ENCODE assay signal across 29 cellular contexts in the genomic region with DNA sequence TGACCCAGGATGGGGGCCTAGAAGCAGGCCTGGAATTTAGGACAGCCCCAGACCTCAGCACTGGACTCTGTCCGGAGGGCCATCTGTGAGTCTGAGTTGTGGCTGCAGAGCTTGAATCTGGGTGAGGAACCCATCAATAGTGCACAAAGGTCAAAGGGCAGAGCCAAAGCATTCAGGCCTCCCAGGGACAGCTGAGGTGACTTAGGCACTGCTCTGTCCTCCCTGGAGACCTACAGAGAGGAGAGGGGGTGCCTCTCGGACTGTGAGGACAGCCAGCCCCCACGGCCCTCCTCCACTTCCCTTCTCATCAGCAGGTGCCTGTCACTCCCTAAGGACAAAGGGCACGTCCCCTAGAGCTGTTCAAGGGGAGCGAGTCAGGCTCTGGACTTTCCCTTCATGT. TPM values are rescaled to one million over a fixed set of nuclear protein-coding genes. Genes with fewer than 3 reads are reported as not detected.
DNase-seq lines count a peak whose midpoint lies in the region; ATAC-seq, FAIRE-seq and TF ChIP-seq lines count a peak whose summit lies in the region.
"Had no signal": no experiment of that assay in that cellular context is flagged by ENCODE, and none has a peak within 500 bp of the region (broad histone marks: within the 10 kb centered on the region; RNA-seq: fewer than 3 reads in every experiment).

No MANE protein-coding gene starts in this region.

- H2AFZ ChIP-seq in osteoblast (ENCODE audit: low read length): no peak overlapping the region

- H3K9me3 Mint-ChIP-seq in nephron progenitor cell: peaks cover 5% of the 10 kb centered on the region
- H3K9me3 Mint-ChIP-seq in CD14-positive monocyte: peaks cover 0 to 6% (median 0%) of the 10 kb centered on the region in 7 donors
- H3K9me3 Mint-ChIP-seq: activated B cell treated with CpG ODN at 0.5 μM for 24 hours; activated naive CD4-positive, alpha-beta T cell treated with anti-CD3 and anti-CD28 coated beads, Interleukin-2, amount 50 U/mL, for 24 hours; activated T-helper 17 cell treated with anti-CD3 and anti-CD28 coated beads, Interleukin-2, amount 50 U/mL, for 72 hours; central memory CD8-positive, alpha-beta T cell; IgD-negative memory B cell had no signal

- peak; percentile 4 for ATAC-seq in left ventricle myocardium superior
- no peak for ATAC-seq in Right ventricle myocardium superior (ENCODE audit: poor library complexity)
- ATAC-seq in GM21515 (IDR thresholded peaks at IDR 0.05; ENCODE audit: unreplicated experiment): no peak
- ATAC-seq: activated T-helper 17 cell treated with anti-CD3 and anti-CD28 coated beads, Interleukin-2, amount 50 U/mL, for 72 hours; stimulated activated naive CD8-positive, alpha-beta T cell treated with anti-CD3 and anti-CD28 coated beads, Interleukin-15, Interleukin-2, amounts not matched to agents 100 U/mL and 50 U/mL, for 24 hours had no signal

- intact Hi-C loops in left ventricle myocardium superior (cut with micrococcal nuclease): no loop called here
- intact Hi-C loops in Right ventricle myocardium superior (cut with DNase I): no loop called here
- intact Hi-C loops in CD14-positive monocyte (cut with micrococcal nuclease): no loop called here

- no peaks in the 10 kb centered on the region for H3K36me3 ChIP-seq in bronchial epithelial cell (ENCODE audit: control insufficient read depth, insufficient read depth, low read length)
- peaks cover 20% of the 10 kb centered on the region for H3K36me3 ChIP-seq in osteoblast (ENCODE audit: insufficient read depth, low read length)
- no peaks in the 10 kb centered on the region for H3K36me3 ChIP-seq in Peyer's patch
- H3K36me3 ChIP-seq: ascending aorta, tibial nerve had no signal

- peaks cover 19% of the 10 kb centered on the region for H3K27me3 Mint-ChIP-seq in nephron progenitor cell (ENCODE audit: low read depth, poor library complexity)
- peaks cover 3 to 6% (median 3%) of the 10 kb centered on the region in 3 donors for H3K27me3 Mint-ChIP-seq in CD14-positive monocyte (ENCODE audit: low read depth in 3 of 3)
- H3K27me3 Mint-ChIP-seq: activated naive CD4-positive, alpha-beta T cell treated with anti-CD3 and anti-CD28 coated beads, Interleukin-2, amount 50 U/mL, for 24 hours had no signal

- H3K27me3 ChIP-seq in bronchial epithelial cell (ENCODE audit: control insufficient read depth, insufficient read depth, low read length) (no peaks in the 10 kb centered on the region), osteoblast (ENCODE audit: insufficient read depth, low read length) (no peaks in the 10 kb centered on the region), Peyer's patch (no peaks in the 10 kb centered on the region)
- H3K27me3 ChIP-seq: ascending aorta, tibial nerve had no signal

- H3K4me3 Mint-ChIP-seq in nephron progenitor cell (no peak overlapping the region), CD14-positive monocyte (no peak overlapping the region)
- H3K4me3 Mint-ChIP-seq: activated B cell treated with CpG ODN at 0.5 μM for 24 hours; activated naive CD4-positive, alpha-beta T cell treated with anti-CD3 and anti-CD28 coated beads, Interleukin-2, amount 50 U/mL, for 24 hours; activated T-helper 17 cell treated with anti-CD3 and anti-CD28 coated beads, Interleukin-2, amount 50 U/mL, for 72 hours; central memory CD8-positive, alpha-beta T cell; IgD-negative memory B cell had no signal

- peaks cover 3% of the 10 kb centered on the region for H3K4me1 ChIP-seq in osteoblast (ENCODE audit: insufficient read depth, low read length)
- peaks cover 0 to 20% (median 0%) of the 10 kb centered on the region in 4 donors for H3K4me1 ChIP-seq in Peyer's patch
- H3K4me1 ChIP-seq: ascending aorta, Caco-2 had no signal

- no peak for TF ChIP-seq POLR2A in Peyer's patch (IDR thresholded peaks at IDR 0.05)

- H3K9me3 ChIP-seq in osteoblast (ENCODE audit: low read depth, low read length) (no peaks in the 10 kb centered on the region), Peyer's patch (no peaks in the 10 kb centered on the region)
- H3K9me3 ChIP-seq: ascending aorta, Caco-2 had no signal

- no peaks in the 10 kb centered on the region for H4K20me1 ChIP-seq in osteoblast (ENCODE audit: insufficient read depth, low read length)

- no peak overlapping the region for H3K4me2 ChIP-seq in osteoblast (ENCODE audit: insufficient read depth, low read length)

- H3K27ac Mint-ChIP-seq in nephron progenitor cell (peak overlapping the region; percentile 71), CD14-positive monocyte (no peak overlapping the region)
- H3K27ac Mint-ChIP-seq: activated B cell treated with CpG ODN at 0.5 μM for 24 hours; activated naive CD4-positive, alpha-beta T cell treated with anti-CD3 and anti-CD28 coated beads, Interleukin-2, amount 50 U/mL, for 24 hours; activated T-helper 17 cell treated with anti-CD3 and anti-CD28 coated beads, Interleukin-2, amount 50 U/mL, for 72 hours; IgD-negative memory B cell had no signal

- H3K79me2 ChIP-seq in osteoblast (ENCODE audit: insufficient read depth, low read length): no peaks in the 10 kb centered on the region

- DNase-seq in left ventricle myocardium superior (no peak), Right ventricle myocardium superior (no peak), bronchial epithelial cell (ENCODE audit: low read depth) (no peak), nephron progenitor cell (no peak), osteoblast (ENCODE audit: insufficient read length, low spot score, missing footprints) (no peak), Peyer's patch (no peak), CD14-positive monocyte (ENCODE audit: low spot score) (no peak)
- DNase-seq: activated B cell treated with CpG ODN at 0.5 μM for 24 hours; activated CD4-positive, alpha-beta T cell treated with anti-CD3 and anti-CD28 coated beads, Interleukin-2, amount 50 U/mL, for 48 hours; activated CD8-positive, alpha-beta memory T cell treated with anti-CD3 and anti-CD28 coated beads, Interleukin-2, amount 50 U/mL, for 4 hours; dermis blood vessel endothelial cell; DMS79 treated with DMSO at 0.1 percent for 48 hours; kidney; occipital lobe; retina; stimulated activated CD4-positive, alpha-beta T cell treated with anti-CD3 and anti-CD28 coated beads, Interleukin-4, amount 100 ng/mL, for 1 hour; stimulated activated naive CD8-positive, alpha-beta T cell treated with anti-CD3 and anti-CD28 coated beads, Interleukin-15, Interleukin-2, amounts not matched to agents 100 U/mL and 50 U/mL, for 24 hours; SW 1271 had no signal

- H3K4me1 Mint-ChIP-seq in nephron progenitor cell (peaks cover 42% of the 10 kb centered on the region), CD14-positive monocyte (no peaks in the 10 kb centered on the region)
- H3K4me1 Mint-ChIP-seq: activated B cell treated with CpG ODN at 0.5 μM for 24 hours; activated naive CD4-positive, alpha-beta T cell treated with anti-CD3 and anti-CD28 coated beads, Interleukin-2, amount 50 U/mL, for 24 hours; activated T-helper 17 cell treated with anti-CD3 and anti-CD28 coated beads, Interleukin-2, amount 50 U/mL, for 72 hours; central memory CD8-positive, alpha-beta T cell; IgD-negative memory B cell had no signal

- peak; percentile 70 for FAIRE-seq in bronchial epithelial cell (lab: Jason Lieb, UNC)
- FAIRE-seq: GM12891, kidney had no signal

- H3K4me3 ChIP-seq in bronchial epithelial cell (ENCODE audit: low read depth, low read length) (no peak overlapping the region), osteoblast (ENCODE audit: insufficient read depth, low read length) (no peak overlapping the region), Peyer's patch (no peak overlapping the region)
- H3K4me3 ChIP-seq: ascending aorta, tibial nerve had no signal

- H3K27ac ChIP-seq in osteoblast (ENCODE audit: low read depth, low read length): no peak overlapping the region
- H3K27ac ChIP-seq in Peyer's patch: peak overlapping the region in 2 of 4 donors; percentile 51 to 58
- H3K27ac ChIP-seq: 22Rv1, ascending aorta, tibial nerve had no signal

- TF ChIP-seq CTCF in bronchial epithelial cell (IDR thresholded peaks at IDR 0.05; ENCODE audit: insufficient read depth, low read length, severe bottlenecking) (no peak), nephron progenitor cell (IDR thresholded peaks at IDR 0.05) (no peak), osteoblast (IDR thresholded peaks at IDR 0.05; ENCODE audit: extremely low read depth, low read depth, low read length) (no peak), Peyer's patch (IDR thresholded peaks at IDR 0.05) (no peak), CD14-positive monocyte (IDR thresholded peaks at IDR 0.05) (no peak)

- H3K36me3 Mint-ChIP-seq in nephron progenitor cell (ENCODE audit: low read depth) (no peaks in the 10 kb centered on the region), CD14-positive monocyte (no peaks in the 10 kb centered on the region)
- H3K36me3 Mint-ChIP-seq: activated naive CD4-positive, alpha-beta T cell treated with anti-CD3 and anti-CD28 coated beads, Interleukin-2, amount 50 U/mL, for 24 hours; IgD-negative memory B cell had no signal

RNA-seq across cellular contexts. Expression of gene PRLH, which starts 25.1 kb away (rescaled TPM):
- total RNA-seq in left ventricle myocardium superior (not detected), Right ventricle myocardium superior (not detected), bronchial epithelial cell (not detected in 2 replicates), osteoblast (not detected in 2 replicates), Peyer's patch (not detected)
- polyA plus RNA-seq in CD14-positive monocyte: not detected
- total RNA-seq: activated B cell treated with CpG ODN at 0.5 μM for 24 hours; activated T-helper 17 cell treated with anti-CD3 and anti-CD28 coated beads, Interleukin-2, amount 50 U/mL, for 72 hours; ascending aorta; Caco-2; dermis blood vessel endothelial cell; kidney; mammary epithelial cell; occipital lobe; tibial nerve had no signal
- polyA plus RNA-seq: IgD-negative memory B cell, mammary epithelial cell had no signal

RNA-seq across cellular contexts. Expression of gene RAB17, which starts 49.3 kb away (rescaled TPM):
- 3.2 TPM for total RNA-seq in left ventricle myocardium superior
- 4.1 TPM for total RNA-seq in Right ventricle myocardium superior
- total RNA-seq in bronchial epithelial cell: 1.0 and 2.4 TPM in 2 replicates
- total RNA-seq in osteoblast: 0.36 TPM in 1 of 2 replicates, not detected in the other
- 100 to 1,000 TPM in 3 of 4 donors, 10 to 100 TPM in 1; 66.0 to 244 (median 219) TPM for total RNA-seq in Peyer's patch
- polyA plus RNA-seq in CD14-positive monocyte: under 1 TPM in 1 of 2 donors, not detected in 1; 0.13 TPM
- total RNA-seq: activated B cell treated with CpG ODN at 0.5 μM for 24 hours had no signal
- polyA plus RNA-seq: IgD-negative memory B cell had no signal

RNA-seq across cellular contexts. Expression of gene MLPH, which starts 54.2 kb away (rescaled TPM):
- 88.9 TPM for total RNA-seq in left ventricle myocardium superior
- 80.9 TPM for total RNA-seq in Right ventricle myocardium superior
- 6.6 and 14.7 TPM in 2 replicates for total RNA-seq in bronchial epithelial cell
- total RNA-seq in osteoblast: 25.7 and 32.1 TPM in 2 replicates
- 100 to 1,000 TPM in 3 of 4 donors, 10 to 100 TPM in 1; 82.5 to 195 (median 116) TPM for total RNA-seq in Peyer's patch
- polyA plus RNA-seq in CD14-positive monocyte: not detected
- total RNA-seq: activated B cell treated with CpG ODN at 0.5 μM for 24 hours; activated T-helper 17 cell treated with anti-CD3 and anti-CD28 coated beads, Interleukin-2, amount 50 U/mL, for 72 hours; Caco-2 had no signal
- polyA plus RNA-seq: IgD-negative memory B cell had no signal

Comparison
In these comparisons a context has a peak if more than half of its experiments do, and no peak if none do; other contexts are left out.
1. RNA of gene RAB17, which starts 49.3 kb away (total RNA-seq): 66.0 to 244 TPM in Peyer's patch; 4.1 TPM in Right ventricle myocardium superior (single experiment), 3.2 TPM in left ventricle myocardium superior (single experiment), 1.0 to 2.4 TPM in bronchial epithelial cell and 0.36 TPM in osteoblast; every median in the first group is over 10 times any median in the second.